17 cellular contexts compared by ENCODE assay signal in the genomic region with DNA sequence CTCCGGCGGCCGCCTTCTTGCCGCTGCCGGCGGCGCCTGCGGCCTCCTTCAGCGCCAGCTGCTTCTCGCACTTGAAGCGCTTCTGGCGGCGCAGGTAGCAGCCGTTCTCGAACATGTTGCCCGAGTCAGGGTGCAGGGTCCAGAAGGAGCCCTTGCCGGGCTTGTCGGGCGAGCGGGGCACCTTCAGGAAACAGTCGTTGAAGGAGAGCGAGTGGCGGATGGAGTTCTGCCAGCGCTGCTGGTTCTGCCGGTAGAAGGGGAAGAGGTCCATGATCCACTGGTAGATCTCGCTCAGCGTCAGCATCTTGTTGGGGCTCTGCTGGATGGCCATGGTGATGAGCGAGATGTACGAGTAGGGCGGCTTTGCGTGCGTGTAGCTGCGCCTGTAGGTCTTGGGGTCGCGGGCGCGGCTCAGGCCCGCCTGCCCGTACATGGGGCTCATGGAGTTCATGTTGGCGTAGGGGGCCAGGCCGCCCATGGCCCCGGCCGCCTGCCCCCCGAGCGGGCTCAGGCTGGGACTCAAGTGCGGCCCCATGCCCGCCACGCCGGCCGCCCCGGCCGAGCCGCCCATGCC. TPM values are rescaled to one million over a fixed set of nuclear protein-coding genes. Genes with fewer than 3 reads are reported as not detected.
A peak's percentile ranks its signal among the peaks of the same experiment; 100 is the strongest.
DNase-seq lines count a peak whose midpoint lies in the region; ATAC-seq and TF ChIP-seq lines count a peak whose summit lies in the region.
"Had no signal": no experiment of that assay in that cellular context is flagged by ENCODE, and none has a peak within 500 bp of the region (broad histone marks: within the 10 kb centered on the region; RNA-seq: fewer than 3 reads in every experiment).

No MANE protein-coding gene starts in this region.

- H3K27ac Mint-ChIP-seq in Caco-2 (ENCODE audit: unreplicated experiment), result no peak overlapping the region
- no peak overlapping the region for H3K27ac Mint-ChIP-seq in glutamatergic neuron (ENCODE audit: unreplicated experiment)
- H3K27ac Mint-ChIP-seq in neural progenitor cell, result no peak overlapping the region

- H3K4me2 ChIP-seq in IMR-90 (ENCODE audit: low read depth, low read length) (no peak overlapping the region), neural progenitor cell (peak overlapping the region; percentile 73), OCI-LY7 (ENCODE audit: low read length) (no peak overlapping the region)

- peak overlapping the region; percentile 87 for H3K4me3 Mint-ChIP-seq in Caco-2 (ENCODE audit: unreplicated experiment)
- no peak overlapping the region for H3K4me3 Mint-ChIP-seq in glutamatergic neuron (ENCODE audit: unreplicated experiment)
- H3K4me3 Mint-ChIP-seq in neural progenitor cell, result no peak overlapping the region

- no peaks in the 10 kb centered on the region for H3K9me2 ChIP-seq in OCI-LY7 (ENCODE audit: insufficient read depth, low read length)

- H3K14ac ChIP-seq in IMR-90 (replicated peaks; ENCODE audit: low read depth, low read length), result no peak overlapping the region

- H2BK20ac ChIP-seq in IMR-90 (ENCODE audit: low read depth, low read length), result no peak overlapping the region

- TF ChIP-seq CTCF in Caco-2 (IDR thresholded peaks at IDR 0.05; ENCODE audit: insufficient read depth in 1 of 2, low read depth in 1 of 2, low read length in 1 of 2, severe bottlenecking in 1 of 2, unreplicated experiment in 1 of 2) (no peak), IMR-90 (conservative IDR thresholded peaks at IDR 0.05; ENCODE audit: low read depth, low read length) (no peak), glutamatergic neuron (IDR thresholded peaks at IDR 0.05; ENCODE audit: partially characterized antibody, unreplicated experiment) (no peak), neural progenitor cell (IDR thresholded peaks at IDR 0.05) (no peak), OCI-LY7 (conservative IDR thresholded peaks at IDR 0.05; ENCODE audit: low read length) (no peak)

- intact Hi-C loops in Caco-2 (cut with micrococcal nuclease; ENCODE audit: unreplicated experiment), result loop anchor here (5.0 to 10.0 kb wide), 2 partner anchors 110 to 772 kb away; a partner anchor contains a TSS
- intact Hi-C loops in IMR-90 (cut with micrococcal nuclease), result no loop called here
- intact Hi-C loops in OCI-LY7 (cut with micrococcal nuclease; ENCODE audit: unreplicated experiment), result no loop called here

- TF ChIP-seq RAD21 in IMR-90 (IDR thresholded peaks at IDR 0.05; ENCODE audit: low read length), result no peak

- peak overlapping the region; percentile 37 for H2AFZ ChIP-seq in IMR-90 (replicated peaks; ENCODE audit: low read length, poor library complexity)
- H2AFZ ChIP-seq in neural progenitor cell (replicated peaks), result peak overlapping the region; percentile 52
- H2AFZ ChIP-seq in OCI-LY7 (ENCODE audit: low read length), result no peak overlapping the region

- no peak for TF ChIP-seq POLR2A in IMR-90 (IDR thresholded peaks at IDR 0.05; ENCODE audit: low read depth, low read length)

- H3K9me1 ChIP-seq in IMR-90 (ENCODE audit: insufficient read depth, low read length), result no peaks in the 10 kb centered on the region

- H3K4me1 ChIP-seq in Caco-2 (peaks cover 18% of the 10 kb centered on the region), IMR-90 (ENCODE audit: control insufficient read depth, insufficient read depth, low read length) (no peaks in the 10 kb centered on the region), neural progenitor cell (peaks cover 25% of the 10 kb centered on the region), OCI-LY7 (ENCODE audit: insufficient read depth, low read length, poor library complexity, severe bottlenecking) (no peaks in the 10 kb centered on the region)

- H3K9ac ChIP-seq in IMR-90 (ENCODE audit: low read depth, low read length) (no peak overlapping the region), neural progenitor cell (no peak overlapping the region)

- H3K79me2 ChIP-seq in neural progenitor cell (ENCODE audit: low read depth) (no peaks in the 10 kb centered on the region), OCI-LY7 (ENCODE audit: insufficient read depth, low read depth, low read length) (no peaks in the 10 kb centered on the region)

- H3K27me3 ChIP-seq in Caco-2 (replicated peaks; ENCODE audit: control insufficient read depth, insufficient read depth, low read length), result no peaks in the 10 kb centered on the region
- H3K27me3 ChIP-seq in IMR-90 (ENCODE audit: control insufficient read depth, insufficient read depth, low read length), result peaks cover 89% of the 10 kb centered on the region
- peaks cover 100% of the 10 kb centered on the region for H3K27me3 ChIP-seq in neural progenitor cell

- DNase-seq in Caco-2 (no peak), IMR-90 (no peak), glutamatergic neuron (peak; percentile 36), neural progenitor cell (ENCODE audit: low spot score) (peak; percentile 45), cortex of kidney (lab: John Stamatoyannopoulos, UW) (no peak), islet precursor cell (no peak), OCI-LY7 (ENCODE audit: low spot score) (no peak), NCI-H2171 (lab: John Stamatoyannopoulos, UW) (no peak)
- DNase-seq: EL, erythroblast, GOT3, hypothalamus, NCI-H2171 treated with DMSO at 0.1 percent for 48 hours, RPMI8226 had no signal

- WGBS in IMR-90 (ENCODE audit: extremely low coverage in 2 of 2, insufficient read length in 1 of 2), 2 experiments, result 10% methylated on average over 12 of the region's 53 CpGs; no CpG with 5 or more reads in 1 of the 2 experiments

- H4K20me1 ChIP-seq in IMR-90 (ENCODE audit: insufficient read depth, low read length), result no peaks in the 10 kb centered on the region
- peaks cover 94% of the 10 kb centered on the region for H4K20me1 ChIP-seq in neural progenitor cell (ENCODE audit: low read depth)
- H4K20me1 ChIP-seq in OCI-LY7 (ENCODE audit: insufficient read depth, low read length), result no peaks in the 10 kb centered on the region

- no peak overlapping the region for H4K8ac ChIP-seq in IMR-90 (ENCODE audit: low read depth in 2 of 2, low read length in 2 of 2)

- dilution Hi-C loops in IMR-90 (cut with HindIII; ENCODE audit: low sequenced_read_pairs, unreplicated experiment), result no loop called here

- H3K4ac ChIP-seq in IMR-90 (ENCODE audit: low read depth, low read length), result no peak overlapping the region

- no peak overlapping the region for H2BK15ac ChIP-seq in IMR-90 (ENCODE audit: low read depth, low read length)

- in situ Hi-C loops in IMR-90 (cut with MboI; ENCODE audit: low sequenced_read_pairs), result no loop called here

- H3K4me1 Mint-ChIP-seq in Caco-2 (ENCODE audit: low read depth, unreplicated experiment), result peaks cover 22% of the 10 kb centered on the region
- peaks cover 9% of the 10 kb centered on the region for H3K4me1 Mint-ChIP-seq in glutamatergic neuron (ENCODE audit: low read depth, unreplicated experiment)
- peaks cover 18% of the 10 kb centered on the region for H3K4me1 Mint-ChIP-seq in neural progenitor cell

- H3K23ac ChIP-seq in IMR-90 (ENCODE audit: low read depth, low read length), result no peak overlapping the region

- H3K79me1 ChIP-seq in IMR-90 (ENCODE audit: low read depth in 1 of 2, low read length in 2 of 2), result no peaks in the 10 kb centered on the region

- POLR2A ChIA-PET in Caco-2 (lab: Charles Lee) (interaction anchor here (1.2 kb wide), 1 partner anchor 59 kb away, joined by 5 read pairs; no protein-coding TSS in a partner anchor), IMR-90 (lab: Charles Lee; ENCODE audit: unreplicated experiment) (no interaction called here), OCI-LY7 (lab: Charles Lee) (no interaction called here)

- no TSS peak for BruUV-seq in Caco-2 (replicated peaks; lab: Mats Ljungman, UMichigan)
- no TSS peak for BruUV-seq in IMR-90 (replicated peaks; lab: Mats Ljungman, UMichigan)
- BruUV-seq in OCI-LY7 (replicated peaks; lab: Mats Ljungman, UMichigan), result no TSS peak

- H3K36me3 ChIP-seq in Caco-2 (ENCODE audit: control insufficient read depth, insufficient read depth, low read length), result peaks cover 2% of the 10 kb centered on the region
- H3K36me3 ChIP-seq in IMR-90 (ENCODE audit: control insufficient read depth, insufficient read depth, low read length), result no peaks in the 10 kb centered on the region
- H3K36me3 ChIP-seq in neural progenitor cell, result no peaks in the 10 kb centered on the region
- no peaks in the 10 kb centered on the region for H3K36me3 ChIP-seq in OCI-LY7 (ENCODE audit: insufficient read depth, low read length)

- CTCF ChIA-PET in Caco-2 (lab: Charles Lee), result interaction anchor here (1.4 kb wide), 1 partner anchor 8 kb away, joined by 5 read pairs; no protein-coding TSS in a partner anchor
- CTCF ChIA-PET in IMR-90 (lab: Yijun Ruan, JAX), result no interaction called here
- CTCF ChIA-PET in OCI-LY7 (lab: Charles Lee; ENCODE audit: unreplicated experiment), result no interaction called here

- H2AK9ac ChIP-seq in IMR-90 (replicated peaks; ENCODE audit: low read depth, low read length, poor library complexity), result no peak overlapping the region

- H4K91ac ChIP-seq in IMR-90 (ENCODE audit: insufficient read depth, low read depth, low read length), result no peak overlapping the region

- H3K4me3 ChIP-seq in Caco-2 (ENCODE audit: low read depth, low read length) (no peak overlapping the region; the same call in none of the 2 replicates), IMR-90 (ENCODE audit: insufficient read depth, low read depth, low read length) (no peak overlapping the region), neural progenitor cell (peak overlapping the region; percentile 32), OCI-LY7 (ENCODE audit: low read depth, low read length, poor library complexity, severe bottlenecking) (no peak overlapping the region)

- H3K27ac ChIP-seq in IMR-90 (ENCODE audit: insufficient read depth, low read length), result no peak overlapping the region
- no peak overlapping the region for H3K27ac ChIP-seq in neural progenitor cell
- no peak overlapping the region for H3K27ac ChIP-seq in OCI-LY7 (ENCODE audit: low read depth, low read length, poor library complexity, severe bottlenecking)

- no peak overlapping the region for H4K5ac ChIP-seq in IMR-90 (ENCODE audit: low read depth, low read length)

- H3K27me3 Mint-ChIP-seq in Caco-2 (ENCODE audit: insufficient read depth, unreplicated experiment) (no peaks in the 10 kb centered on the region), glutamatergic neuron (ENCODE audit: unreplicated experiment) (peaks cover 55% of the 10 kb centered on the region), neural progenitor cell (ENCODE audit: insufficient read depth, low read depth) (peaks cover 82% of the 10 kb centered on the region)

- H3F3A ChIP-seq in neural progenitor cell (ENCODE audit: low read depth), result peaks cover 34% of the 10 kb centered on the region

- H2BK120ac ChIP-seq in IMR-90 (ENCODE audit: low read depth, low read length), result no peak overlapping the region

- no peak overlapping the region for H2BK5ac ChIP-seq in IMR-90 (ENCODE audit: low read depth, low read length, poor library complexity, severe bottlenecking)

- no peak overlapping the region for H3K18ac ChIP-seq in IMR-90 (ENCODE audit: low read depth, low read length)

- no peaks in the 10 kb centered on the region for H3K9me3 ChIP-seq in Caco-2
- peaks cover 2% of the 10 kb centered on the region; the same call in 1 of the 2 replicates for H3K9me3 ChIP-seq in IMR-90 (ENCODE audit: control insufficient read depth, insufficient read depth, low read length)
- H3K9me3 ChIP-seq in neural progenitor cell (ENCODE audit: low read depth), result no peaks in the 10 kb centered on the region
- H3K9me3 ChIP-seq in OCI-LY7 (ENCODE audit: low read length), result no peaks in the 10 kb centered on the region

- no peak overlapping the region for H3K56ac ChIP-seq in IMR-90 (ENCODE audit: extremely low read depth, insufficient read depth, low read length)

- H3K36me3 Mint-ChIP-seq in Caco-2 (ENCODE audit: insufficient read depth, unreplicated experiment) (peaks cover 62% of the 10 kb centered on the region), glutamatergic neuron (ENCODE audit: unreplicated experiment) (no peaks in the 10 kb centered on the region), neural progenitor cell (no peaks in the 10 kb centered on the region)

- no peak for ATAC-seq in IMR-90 (ENCODE audit: low read depth)

- H2AK5ac ChIP-seq in IMR-90 (ENCODE audit: low read depth, low read length), result no peak overlapping the region

- H3K9me3 Mint-ChIP-seq in Caco-2 (ENCODE audit: unreplicated experiment), result no peaks in the 10 kb centered on the region
- H3K9me3 Mint-ChIP-seq in glutamatergic neuron (ENCODE audit: unreplicated experiment), result peaks cover 11% of the 10 kb centered on the region
- peaks cover 16% of the 10 kb centered on the region for H3K9me3 Mint-ChIP-seq in neural progenitor cell

RNA-seq across cellular contexts. Expression of a gene that starts 1.9 kb away (rescaled TPM):
- total RNA-seq in Caco-2 (2022) (38.7 and 43.6 TPM in 2 replicates), IMR-90 (2012; rRNA removed) (not detected in 2 replicates), glutamatergic neuron (ENCODE audit: unreplicated experiment) (not detected), neural progenitor cell (ENCODE audit: low replicate concordance) (not detected in 2 replicates), OCI-LY7 (2022) (not detected in 2 replicates)
- not detected in 2 replicates for polyA plus RNA-seq in IMR-90 (2012; rRNA removed)
- not detected in 2 replicates for polyA plus RNA-seq in IMR-90 (2012; cell fraction: cytosol; rRNA removed)
- not detected in 2 replicates for polyA plus RNA-seq in IMR-90 (2012; cell fraction: nucleus; rRNA removed; ENCODE audit: low replicate concordance)
- not detected in 2 replicates for total RNA-seq in OCI-LY7 (2014; rRNA removed; shearing (Covaris generic))
- total RNA-seq: cardiac septum; mononuclear cell; T-helper 2 cell treated with Interferon-gamma antibody and Interleukin-4, amounts not matched to agents 100 ng/mL and 5 ng/mL, for 36 hours had no signal

Comparison
In these comparisons a context has a peak if more than half of its experiments do, and no peak if none do; other contexts are left out.
1. DNase-seq: peak in glutamatergic neuron (single experiment) and neural progenitor cell (single experiment); none in Caco-2 (0 of 2), IMR-90 (single experiment), cortex of kidney (single experiment), islet precursor cell (single experiment), OCI-LY7 (single experiment) and NCI-H2171 (single experiment).
2. RNA of a gene that starts 1.9 kb away (total RNA-seq): 38.7 to 43.6 TPM in Caco-2; not detected in IMR-90, not detected in glutamatergic neuron (single experiment), not detected in neural progenitor cell and not detected in OCI-LY7; every median in the first group is over 10 times any median in the second.